2 cellular contexts compared by ENCODE assay signal in the genomic region with DNA sequence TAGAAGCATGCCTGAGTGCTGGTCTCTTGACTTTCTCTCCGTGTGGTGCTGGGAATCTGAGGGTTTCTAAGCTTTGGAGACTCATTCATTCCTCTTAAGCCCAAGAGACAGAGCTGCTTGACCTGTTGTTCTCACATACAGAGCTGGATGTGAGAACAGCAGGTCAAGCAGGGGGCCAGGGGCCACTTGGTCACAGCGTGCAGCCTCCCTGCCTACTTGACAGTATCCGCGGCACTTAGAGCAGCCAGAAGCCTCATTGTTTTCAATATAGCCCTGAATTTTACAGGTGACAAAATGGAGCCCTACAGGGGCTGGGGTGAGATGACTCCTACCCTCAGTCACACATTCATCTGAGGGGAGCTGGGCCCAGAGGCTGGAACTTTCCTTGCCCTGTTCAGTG.
TF ChIP-seq lines count a peak whose summit lies in the region.

No MANE protein-coding gene starts in this region.

TF ChIP-seq in GM23338, 12 proteins besides CTCF, POLR2A, EP300 and RAD21 (continues in another document):
- TF ChIP-seq EZH2 (IDR thresholded peaks at IDR 0.05; ENCODE audit: low read depth, unreplicated experiment) (no peak), EZH2phosphoT487 (IDR thresholded peaks at IDR 0.05; ENCODE audit: unreplicated experiment) (no peak), STAT1 (IDR thresholded peaks at IDR 0.05; ENCODE audit: unreplicated experiment) (no peak), JUNB (IDR thresholded peaks at IDR 0.05; ENCODE audit: unreplicated experiment) (no peak), ZNF331 (CRISPR knock-in tag; IDR thresholded peaks at IDR 0.05; ENCODE audit: low read depth) (no peak), CREB1 (CRISPR knock-in tag; IDR thresholded peaks at IDR 0.05; ENCODE audit: low read depth) (no peak), ZNF114 (CRISPR knock-in tag; IDR thresholded peaks at IDR 0.05) (no peak), NANOG (IDR thresholded peaks at IDR 0.05; ENCODE audit: borderline replicate concordance) (no peak), POLR2AphosphoS5 (IDR thresholded peaks at IDR 0.05; ENCODE audit: low read depth) (no peak)
- TF ChIP-seq, protein P1, sequence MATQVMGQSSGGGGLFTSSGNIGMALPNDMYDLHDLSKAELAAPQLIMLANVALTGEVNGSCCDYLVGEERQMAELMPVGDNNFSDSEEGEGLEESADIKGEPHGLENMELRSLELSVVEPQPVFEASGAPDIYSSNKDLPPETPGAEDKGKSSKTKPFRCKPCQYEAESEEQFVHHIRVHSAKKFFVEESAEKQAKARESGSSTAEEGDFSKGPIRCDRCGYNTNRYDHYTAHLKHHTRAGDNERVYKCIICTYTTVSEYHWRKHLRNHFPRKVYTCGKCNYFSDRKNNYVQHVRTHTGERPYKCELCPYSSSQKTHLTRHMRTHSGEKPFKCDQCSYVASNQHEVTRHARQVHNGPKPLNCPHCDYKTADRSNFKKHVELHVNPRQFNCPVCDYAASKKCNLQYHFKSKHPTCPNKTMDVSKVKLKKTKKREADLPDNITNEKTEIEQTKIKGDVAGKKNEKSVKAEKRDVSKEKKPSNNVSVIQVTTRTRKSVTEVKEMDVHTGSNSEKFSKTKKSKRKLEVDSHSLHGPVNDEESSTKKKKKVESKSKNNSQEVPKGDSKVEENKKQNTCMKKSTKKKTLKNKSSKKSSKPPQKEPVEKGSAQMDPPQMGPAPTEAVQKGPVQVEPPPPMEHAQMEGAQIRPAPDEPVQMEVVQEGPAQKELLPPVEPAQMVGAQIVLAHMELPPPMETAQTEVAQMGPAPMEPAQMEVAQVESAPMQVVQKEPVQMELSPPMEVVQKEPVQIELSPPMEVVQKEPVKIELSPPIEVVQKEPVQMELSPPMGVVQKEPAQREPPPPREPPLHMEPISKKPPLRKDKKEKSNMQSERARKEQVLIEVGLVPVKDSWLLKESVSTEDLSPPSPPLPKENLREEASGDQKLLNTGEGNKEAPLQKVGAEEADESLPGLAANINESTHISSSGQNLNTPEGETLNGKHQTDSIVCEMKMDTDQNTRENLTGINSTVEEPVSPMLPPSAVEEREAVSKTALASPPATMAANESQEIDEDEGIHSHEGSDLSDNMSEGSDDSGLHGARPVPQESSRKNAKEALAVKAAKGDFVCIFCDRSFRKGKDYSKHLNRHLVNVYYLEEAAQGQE (IDR thresholded peaks at IDR 0.05; ENCODE audit: unreplicated experiment): no peak
- TF ChIP-seq, protein P2, sequence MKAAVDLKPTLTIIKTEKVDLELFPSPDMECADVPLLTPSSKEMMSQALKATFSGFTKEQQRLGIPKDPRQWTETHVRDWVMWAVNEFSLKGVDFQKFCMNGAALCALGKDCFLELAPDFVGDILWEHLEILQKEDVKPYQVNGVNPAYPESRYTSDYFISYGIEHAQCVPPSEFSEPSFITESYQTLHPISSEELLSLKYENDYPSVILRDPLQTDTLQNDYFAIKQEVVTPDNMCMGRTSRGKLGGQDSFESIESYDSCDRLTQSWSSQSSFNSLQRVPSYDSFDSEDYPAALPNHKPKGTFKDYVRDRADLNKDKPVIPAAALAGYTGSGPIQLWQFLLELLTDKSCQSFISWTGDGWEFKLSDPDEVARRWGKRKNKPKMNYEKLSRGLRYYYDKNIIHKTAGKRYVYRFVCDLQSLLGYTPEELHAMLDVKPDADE (IDR thresholded peaks at IDR 0.05): no peak

TF ChIP-seq in H1, 55 proteins besides CTCF, POLR2A, EP300 and RAD21:
- no peak for TF ChIP-seq MAFK (IDR thresholded peaks at IDR 0.05; ENCODE audit: low read depth, low read length)
- no peak for TF ChIP-seq RFX5 (IDR thresholded peaks at IDR 0.05; ENCODE audit: borderline replicate concordance, low read depth, low read length)
- TF ChIP-seq SP1 (IDR thresholded peaks at IDR 0.05; ENCODE audit: low read depth, low read length): no peak
- TF ChIP-seq CEBPB (IDR thresholded peaks at IDR 0.05; ENCODE audit: low read depth, low read length): no peak
- no peak for TF ChIP-seq CHD1 (IDR thresholded peaks at IDR 0.05; ENCODE audit: low read depth, low read length)
- TF ChIP-seq TEAD4 (IDR thresholded peaks at IDR 0.05; ENCODE audit: low read depth, low read length): no peak
- TF ChIP-seq RBBP5 (IDR thresholded peaks at IDR 0.05; ENCODE audit: borderline replicate concordance, low read depth, low read length): no peak
- no peak for TF ChIP-seq FOSL1 (IDR thresholded peaks at IDR 0.05; ENCODE audit: insufficient read depth, low read depth, low read length)
- TF ChIP-seq JUND (IDR thresholded peaks at IDR 0.05; ENCODE audit: low read length): no peak
- TF ChIP-seq, protein P3, sequence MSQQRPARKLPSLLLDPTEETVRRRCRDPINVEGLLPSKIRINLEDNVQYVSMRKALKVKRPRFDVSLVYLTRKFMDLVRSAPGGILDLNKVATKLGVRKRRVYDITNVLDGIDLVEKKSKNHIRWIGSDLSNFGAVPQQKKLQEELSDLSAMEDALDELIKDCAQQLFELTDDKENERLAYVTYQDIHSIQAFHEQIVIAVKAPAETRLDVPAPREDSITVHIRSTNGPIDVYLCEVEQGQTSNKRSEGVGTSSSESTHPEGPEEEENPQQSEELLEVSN (IDR thresholded peaks at IDR 0.05): no peak
- TF ChIP-seq NRF1 (IDR thresholded peaks at IDR 0.05; ENCODE audit: low read depth, low read length): no peak
- no peak for TF ChIP-seq CHD2 (IDR thresholded peaks at IDR 0.05; ENCODE audit: low read length)
- no peak for TF ChIP-seq BRCA1 (IDR thresholded peaks at IDR 0.05; ENCODE audit: low read depth, low read length)
- TF ChIP-seq ZNF274 (IDR thresholded peaks at IDR 0.05; ENCODE audit: borderline replicate concordance, extremely low read depth, low read length): no peak
